ENCODE assay signal across 2 cellular contexts in the genomic region with DNA sequence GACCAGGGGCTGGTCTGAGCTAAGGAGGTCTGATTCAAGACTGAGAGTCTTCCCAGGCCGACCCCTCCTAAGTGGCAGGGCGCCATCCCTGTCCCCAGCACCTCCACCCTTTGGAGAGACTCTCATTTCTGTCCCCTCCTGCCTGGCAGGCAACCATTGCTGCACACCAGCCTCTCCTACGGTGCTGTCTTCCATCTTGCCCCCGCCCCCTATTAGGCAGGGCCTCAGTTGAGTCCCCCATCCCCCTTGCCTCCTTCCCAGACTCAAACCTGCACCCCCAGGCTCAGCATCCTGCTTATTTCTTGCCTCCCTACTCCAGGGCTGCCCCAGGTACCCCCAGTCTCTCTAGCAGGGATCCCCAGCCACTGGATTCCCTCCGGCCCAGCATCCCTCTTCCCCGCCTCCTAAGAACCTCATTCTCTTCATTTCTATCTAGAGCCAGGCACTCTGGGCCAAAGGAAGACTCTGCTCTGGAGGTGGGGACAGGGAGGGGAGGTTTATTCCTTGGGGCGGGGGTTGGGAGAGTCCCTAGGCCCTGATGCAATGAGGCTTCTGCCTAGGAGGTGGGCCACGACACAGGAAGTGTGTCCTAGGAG.
A peak's percentile ranks its signal among the peaks of the same experiment; 100 is the strongest.
TF ChIP-seq lines count a peak whose summit lies in the region.

No MANE protein-coding gene starts in this region.

TF ChIP-seq in HCT116, 20 proteins besides CTCF, POLR2A, EP300 and RAD21:
- TF ChIP-seq ZFX (IDR thresholded peaks at IDR 0.05): 0 out of 2 replicates have a peak, but pooled peaks have one; percentile 22
- TF ChIP-seq EGR1 (IDR thresholded peaks at IDR 0.05; ENCODE audit: low read depth): no peak
TF ChIP-seq in HCT116: peak in this region for 1.

TF ChIP-seq in K562, 482 proteins besides CTCF, POLR2A, EP300 and RAD21:
- TF ChIP-seq TAF7 (tag; IDR thresholded peaks at IDR 0.05): no peak
- TF ChIP-seq FUS (optimal IDR thresholded peaks at IDR 0.05; ENCODE audit: low read depth, low read length): no peak
- TF ChIP-seq ZFP91 (CRISPR knock-in tag; IDR thresholded peaks at IDR 0.05): no peak
- TF ChIP-seq ELF2 (CRISPR knock-in tag; IDR thresholded peaks at IDR 0.05): no peak
- no peak for TF ChIP-seq SMAD2 (IDR thresholded peaks at IDR 0.05; ENCODE audit: low read depth, low read length)
- no peak for TF ChIP-seq SREBF2 (CRISPR knock-in tag; IDR thresholded peaks at IDR 0.05)
- TF ChIP-seq TBP (optimal IDR thresholded peaks at IDR 0.05; ENCODE audit: low read depth, low read length): peak; percentile 17
- 0 out of 2 replicates have a peak, but pooled peaks have one; percentile 0 for TF ChIP-seq NFRKB (IDR thresholded peaks at IDR 0.05; ENCODE audit: low read depth)
- TF ChIP-seq RBM14 (IDR thresholded peaks at IDR 0.05; ENCODE audit: borderline replicate concordance, insufficient read depth, low read depth, low read length): no peak
- TF ChIP-seq, protein P1, sequence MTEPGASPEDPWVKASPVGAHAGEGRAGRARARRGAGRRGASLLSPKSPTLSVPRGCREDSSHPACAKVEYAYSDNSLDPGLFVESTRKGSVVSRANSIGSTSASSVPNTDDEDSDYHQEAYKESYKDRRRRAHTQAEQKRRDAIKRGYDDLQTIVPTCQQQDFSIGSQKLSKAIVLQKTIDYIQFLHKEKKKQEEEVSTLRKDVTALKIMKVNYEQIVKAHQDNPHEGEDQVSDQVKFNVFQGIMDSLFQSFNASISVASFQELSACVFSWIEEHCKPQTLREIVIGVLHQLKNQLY (CRISPR knock-in tag; conservative IDR thresholded peaks at IDR 0.05): no peak
- TF ChIP-seq XRCC3 (IDR thresholded peaks at IDR 0.05): no peak
- 0 out of 2 replicates have a peak, but pooled peaks have one; percentile 2 for TF ChIP-seq NFIC (IDR thresholded peaks at IDR 0.05)
- TF ChIP-seq HDAC1 (IDR thresholded peaks at IDR 0.05): no peak
- TF ChIP-seq, protein P2, sequence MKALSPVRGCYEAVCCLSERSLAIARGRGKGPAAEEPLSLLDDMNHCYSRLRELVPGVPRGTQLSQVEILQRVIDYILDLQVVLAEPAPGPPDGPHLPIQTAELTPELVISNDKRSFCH (CRISPR knock-in tag; IDR thresholded peaks at IDR 0.05): no peak
- TF ChIP-seq, protein P2 (tag; IDR thresholded peaks at IDR 0.05): 0 out of 2 replicates have a peak, but pooled peaks have one; percentile 36
- TF ChIP-seq POLR2AphosphoS5 (IDR thresholded peaks at IDR 0.05; ENCODE audit: control insufficient read depth, insufficient read depth, low read depth, low read length): no peak
- TF ChIP-seq, protein P3, sequence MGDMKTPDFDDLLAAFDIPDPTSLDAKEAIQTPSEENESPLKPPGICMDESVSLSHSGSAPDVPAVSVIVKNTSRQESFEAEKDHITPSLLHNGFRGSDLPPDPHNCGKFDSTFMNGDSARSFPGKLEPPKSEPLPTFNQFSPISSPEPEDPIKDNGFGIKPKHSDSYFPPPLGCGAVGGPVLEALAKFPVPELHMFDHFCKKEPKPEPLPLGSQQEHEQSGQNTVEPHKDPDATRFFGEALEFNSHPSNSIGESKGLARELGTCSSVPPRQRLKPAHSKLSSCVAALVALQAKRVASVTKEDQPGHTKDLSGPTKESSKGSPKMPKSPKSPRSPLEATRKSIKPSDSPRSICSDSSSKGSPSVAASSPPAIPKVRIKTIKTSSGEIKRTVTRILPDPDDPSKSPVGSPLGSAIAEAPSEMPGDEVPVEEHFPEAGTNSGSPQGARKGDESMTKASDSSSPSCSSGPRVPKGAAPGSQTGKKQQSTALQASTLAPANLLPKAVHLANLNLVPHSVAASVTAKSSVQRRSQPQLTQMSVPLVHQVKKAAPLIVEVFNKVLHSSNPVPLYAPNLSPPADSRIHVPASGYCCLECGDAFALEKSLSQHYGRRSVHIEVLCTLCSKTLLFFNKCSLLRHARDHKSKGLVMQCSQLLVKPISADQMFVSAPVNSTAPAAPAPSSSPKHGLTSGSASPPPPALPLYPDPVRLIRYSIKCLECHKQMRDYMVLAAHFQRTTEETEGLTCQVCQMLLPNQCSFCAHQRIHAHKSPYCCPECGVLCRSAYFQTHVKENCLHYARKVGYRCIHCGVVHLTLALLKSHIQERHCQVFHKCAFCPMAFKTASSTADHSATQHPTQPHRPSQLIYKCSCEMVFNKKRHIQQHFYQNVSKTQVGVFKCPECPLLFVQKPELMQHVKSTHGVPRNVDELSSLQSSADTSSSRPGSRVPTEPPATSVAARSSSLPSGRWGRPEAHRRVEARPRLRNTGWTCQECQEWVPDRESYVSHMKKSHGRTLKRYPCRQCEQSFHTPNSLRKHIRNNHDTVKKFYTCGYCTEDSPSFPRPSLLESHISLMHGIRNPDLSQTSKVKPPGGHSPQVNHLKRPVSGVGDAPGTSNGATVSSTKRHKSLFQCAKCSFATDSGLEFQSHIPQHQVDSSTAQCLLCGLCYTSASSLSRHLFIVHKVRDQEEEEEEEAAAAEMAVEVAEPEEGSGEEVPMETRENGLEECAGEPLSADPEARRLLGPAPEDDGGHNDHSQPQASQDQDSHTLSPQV (IDR thresholded peaks at IDR 0.05): no peak
- TF ChIP-seq DIDO1 (tag; IDR thresholded peaks at IDR 0.05; ENCODE audit: low read depth): no peak
- no peak for TF ChIP-seq ETV6 (IDR thresholded peaks at IDR 0.05; ENCODE audit: borderline replicate concordance in 1 of 2, low read depth in 2 of 2, low read length in 1 of 2)
- no peak for TF ChIP-seq ETV6 (CRISPR knock-in tag; IDR thresholded peaks at IDR 0.05; ENCODE audit: borderline replicate concordance)
- TF ChIP-seq ZNF668 (CRISPR knock-in tag; IDR thresholded peaks at IDR 0.05): no peak
- TF ChIP-seq ZNF140 (CRISPR knock-in tag; IDR thresholded peaks at IDR 0.05): no peak
- TF ChIP-seq ZNF780A (CRISPR knock-in tag; IDR thresholded peaks at IDR 0.05): no peak
- no peak for TF ChIP-seq ZNF696 (CRISPR knock-in tag; conservative IDR thresholded peaks at IDR 0.05)
- TF ChIP-seq DNMT1 (IDR thresholded peaks at IDR 0.05): no peak
- TF ChIP-seq, protein P4, sequence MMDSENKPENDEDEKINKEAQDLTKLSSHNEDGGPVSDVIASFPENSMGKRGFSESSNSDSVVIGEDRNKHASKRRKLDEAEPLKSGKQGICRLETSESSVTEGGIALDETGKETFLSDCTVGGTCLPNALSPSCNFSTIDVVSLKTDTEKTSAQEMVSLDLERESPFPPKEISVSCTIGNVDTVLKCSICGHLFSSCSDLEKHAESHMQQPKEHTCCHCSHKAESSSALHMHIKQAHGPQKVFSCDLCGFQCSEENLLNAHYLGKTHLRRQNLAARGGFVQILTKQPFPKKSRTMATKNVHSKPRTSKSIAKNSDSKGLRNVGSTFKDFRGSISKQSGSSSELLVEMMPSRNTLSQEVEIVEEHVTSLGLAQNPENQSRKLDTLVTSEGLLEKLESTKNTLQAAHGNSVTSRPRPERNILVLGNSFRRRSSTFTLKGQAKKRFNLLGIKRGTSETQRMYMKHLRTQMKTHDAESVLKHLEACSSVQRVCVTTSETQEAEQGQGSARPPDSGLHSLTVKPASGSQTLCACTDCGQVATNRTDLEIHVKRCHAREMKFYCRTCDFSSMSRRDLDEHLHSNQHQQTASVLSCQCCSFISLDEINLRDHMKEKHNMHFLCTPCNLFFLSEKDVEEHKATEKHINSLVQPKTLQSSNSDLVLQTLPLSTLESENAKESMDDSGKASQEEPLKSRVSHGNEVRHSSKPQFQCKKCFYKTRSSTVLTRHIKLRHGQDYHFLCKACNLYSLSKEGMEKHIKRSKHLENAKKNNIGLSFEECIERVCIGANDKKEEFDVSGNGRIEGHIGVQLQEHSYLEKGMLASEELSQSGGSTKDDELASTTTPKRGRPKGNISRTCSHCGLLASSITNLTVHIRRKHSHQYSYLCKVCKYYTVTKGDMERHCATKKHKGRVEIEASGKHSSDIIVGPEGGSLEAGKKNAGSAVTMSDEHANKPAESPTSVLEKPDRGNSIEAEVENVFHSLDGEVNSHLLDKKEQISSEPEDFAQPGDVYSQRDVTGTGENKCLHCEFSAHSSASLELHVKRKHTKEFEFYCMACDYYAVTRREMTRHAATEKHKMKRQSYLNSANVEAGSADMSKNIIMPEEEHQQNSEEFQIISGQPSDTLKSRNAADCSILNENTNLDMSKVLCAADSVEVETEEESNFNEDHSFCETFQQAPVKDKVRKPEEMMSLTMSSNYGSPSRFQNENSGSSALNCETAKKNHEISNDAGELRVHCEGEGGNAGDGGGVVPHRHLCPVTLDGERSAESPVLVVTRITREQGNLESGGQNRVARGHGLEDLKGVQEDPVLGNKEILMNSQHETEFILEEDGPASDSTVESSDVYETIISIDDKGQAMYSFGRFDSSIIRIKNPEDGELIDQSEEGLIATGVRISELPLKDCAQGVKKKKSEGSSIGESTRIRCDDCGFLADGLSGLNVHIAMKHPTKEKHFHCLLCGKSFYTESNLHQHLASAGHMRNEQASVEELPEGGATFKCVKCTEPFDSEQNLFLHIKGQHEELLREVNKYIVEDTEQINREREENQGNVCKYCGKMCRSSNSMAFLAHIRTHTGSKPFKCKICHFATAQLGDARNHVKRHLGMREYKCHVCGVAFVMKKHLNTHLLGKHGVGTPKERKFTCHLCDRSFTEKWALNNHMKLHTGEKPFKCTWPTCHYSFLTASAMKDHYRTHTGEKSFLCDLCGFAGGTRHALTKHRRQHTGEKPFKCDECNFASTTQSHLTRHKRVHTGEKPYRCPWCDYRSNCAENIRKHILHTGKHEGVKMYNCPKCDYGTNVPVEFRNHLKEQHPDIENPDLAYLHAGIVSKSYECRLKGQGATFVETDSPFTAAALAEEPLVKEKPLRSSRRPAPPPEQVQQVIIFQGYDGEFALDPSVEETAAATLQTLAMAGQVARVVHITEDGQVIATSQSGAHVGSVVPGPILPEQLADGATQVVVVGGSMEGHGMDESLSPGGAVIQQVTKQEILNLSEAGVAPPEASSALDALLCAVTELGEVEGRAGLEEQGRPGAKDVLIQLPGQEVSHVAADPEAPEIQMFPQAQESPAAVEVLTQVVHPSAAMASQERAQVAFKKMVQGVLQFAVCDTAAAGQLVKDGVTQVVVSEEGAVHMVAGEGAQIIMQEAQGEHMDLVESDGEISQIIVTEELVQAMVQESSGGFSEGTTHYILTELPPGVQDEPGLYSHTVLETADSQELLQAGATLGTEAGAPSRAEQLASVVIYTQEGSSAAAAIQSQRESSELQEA (IDR thresholded peaks at IDR 0.05; ENCODE audit: low read depth): no peak
- TF ChIP-seq YY1 (IDR thresholded peaks at IDR 0.05; ENCODE audit: borderline replicate concordance in 1 of 3, control insufficient read depth in 1 of 3, extremely low read depth in 1 of 3, insufficient read depth in 3 of 3, insufficient read length in 1 of 3, insufficient replicate concordance in 2 of 3, low read depth in 1 of 3, low read length in 2 of 3): peak in 1 of 3 experiments; percentile 62
- TF ChIP-seq NUFIP1 (IDR thresholded peaks at IDR 0.05; ENCODE audit: partially characterized antibody): no peak
- TF ChIP-seq CUX1 (CRISPR knock-in tag; IDR thresholded peaks at IDR 0.05): no peak
